In genomic region chr3:2516762-2517441, GRCh38 we compare ENCODE assay signal across 14 cellular contexts.
"Had no signal": no experiment of that assay in that cellular context is flagged by ENCODE, and none has a peak within 500 bp of the region (broad histone marks: within the 10 kb centered on the region; RNA-seq: fewer than 3 reads in every experiment).

No MANE protein-coding gene starts in this region.

- DNase-seq: activated CD4-positive, alpha-beta T cell treated with anti-CD3 and anti-CD28 coated beads for 48 hours; activated CD8-positive, alpha-beta T cell treated with anti-CD3 and anti-CD28 coated beads, Interleukin-2, amount 10 ng/mL, durations not matched to agents 7 days and 5 days; activated naive CD4-positive, alpha-beta T cell treated with anti-CD3 and anti-CD28 coated beads for 36 hours; islet precursor cell; left lung; mucosa of descending colon; naive thymus-derived CD8-positive, alpha-beta T cell; stimulated activated CD4-positive, alpha-beta T cell treated with anti-CD3 and anti-CD28 coated beads, Interleukin-12 subunit alpha, Interleukin-12 subunit beta, amount 100 ng/mL, for 4 hours; stimulated activated CD4-positive, alpha-beta T cell treated with anti-CD3 and anti-CD28 coated beads, Interleukin-2, amount 100 ng/mL, for 48 hours; stimulated activated naive CD4-positive, alpha-beta T cell treated with Interleukin-2 at 50 U/mL for 16 hours; trophoblast cell had no signal

- ATAC-seq: activated CD8-positive, alpha-beta T cell treated with anti-CD3 and anti-CD28 coated beads, Interleukin-2, amount 10 ng/mL, durations not matched to agents 7 days and 5 days; naive thymus-derived CD8-positive, alpha-beta T cell had no signal

- FAIRE-seq: astrocyte had no signal

- H3K4me1 ChIP-seq: esophagus muscularis mucosa, left lung had no signal

- H3K4me3 ChIP-seq: cardiac muscle cell, esophagus muscularis mucosa, left lung, mucosa of descending colon had no signal

- H3K9me3 ChIP-seq: esophagus muscularis mucosa, mucosa of descending colon had no signal

- H3K36me3 ChIP-seq: cardiac muscle cell, esophagus muscularis mucosa, left lung had no signal

- H3K27me3 ChIP-seq: cardiac muscle cell, esophagus muscularis mucosa, left lung had no signal

- H3K27ac ChIP-seq: cardiac muscle cell, esophagus muscularis mucosa, left lung had no signal
